In the genomic region with DNA sequence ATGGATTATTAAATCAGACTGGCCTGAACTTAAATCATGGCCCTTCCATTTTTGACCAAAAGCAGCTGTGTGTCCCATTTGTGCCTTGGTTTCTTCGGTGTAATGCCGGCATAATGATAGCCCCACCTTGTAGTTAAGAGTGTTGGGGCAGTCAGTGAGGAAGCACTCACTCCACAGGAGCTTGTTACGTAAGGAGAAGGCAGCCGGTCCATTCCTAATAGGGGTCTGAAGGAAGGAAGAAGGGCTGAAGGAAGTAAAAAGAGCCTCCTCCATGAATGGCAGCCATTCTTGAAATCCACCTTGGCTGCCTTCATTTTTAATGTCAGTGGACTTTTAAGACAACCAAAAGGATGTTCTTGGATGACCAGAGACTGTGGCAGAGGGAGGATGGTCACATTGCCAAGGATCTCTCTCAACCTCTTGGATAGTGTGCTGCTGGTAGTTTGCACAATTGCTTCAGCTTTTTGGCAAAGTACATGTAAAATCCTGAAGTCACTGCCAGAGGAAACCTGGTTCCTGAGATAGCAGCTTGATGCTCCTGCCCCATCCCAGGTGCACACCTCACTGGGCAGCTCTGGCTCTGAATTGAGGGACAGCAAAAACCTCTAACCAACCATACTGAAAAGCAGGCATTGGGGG, we compare ENCODE assay signal across 21 cellular contexts.
DNase-seq lines count a peak whose midpoint lies in the region; ATAC-seq and TF ChIP-seq lines count a peak whose summit lies in the region.
"Had no signal": no experiment of that assay in that cellular context is flagged by ENCODE, and none has a peak within 500 bp of the region (broad histone marks: within the 10 kb centered on the region; RNA-seq: fewer than 3 reads in every experiment).

No MANE protein-coding gene starts in this region.

- H3K36me3 ChIP-seq in GM23248 (ENCODE audit: low read depth) (no peaks in the 10 kb centered on the region), neutrophil (peaks cover 35% of the 10 kb centered on the region)
- H3K36me3 ChIP-seq: adrenal gland, lower lobe of right lung, prostate gland had no signal

- H3K27ac ChIP-seq in GM23248 (peak overlapping the region; percentile 23), neutrophil (peak overlapping the region; percentile 74)
- H3K27ac ChIP-seq: prostate gland had no signal

- intact Hi-C loops in CD14-positive monocyte (cut with micrococcal nuclease): loop anchor here (5.0 to 10.0 kb wide), 3 partner anchors 84 to 791 kb away; a partner anchor contains a TSS

- no peaks in the 10 kb centered on the region for H3K79me2 ChIP-seq in GM23248 (ENCODE audit: insufficient read depth)

- H2AFZ ChIP-seq in GM23248: no peak overlapping the region

- H3K36me3 Mint-ChIP-seq in CD14-positive monocyte (peaks cover 26 to 49% of the 10 kb centered on the region in 2 donors), WTC11 (peaks cover 15% of the 10 kb centered on the region)

- H3K27me3 ChIP-seq in GM23248 (replicated peaks; ENCODE audit: insufficient read depth) (no peaks in the 10 kb centered on the region), neutrophil (no peaks in the 10 kb centered on the region)
- H3K27me3 ChIP-seq: adrenal gland had no signal

- no peak overlapping the region for H3K4me2 ChIP-seq in GM23248 (ENCODE audit: unreplicated experiment)
- H3K4me2 ChIP-seq: SK-N-SH, smooth muscle cell had no signal

- H3K9me3 ChIP-seq in GM23248 (ENCODE audit: low read depth) (no peaks in the 10 kb centered on the region), neutrophil (no peaks in the 10 kb centered on the region)
- H3K9me3 ChIP-seq: adrenal gland, lower lobe of right lung, prostate gland, SK-N-SH had no signal

- H3K4me1 ChIP-seq in GM23248 (ENCODE audit: insufficient read depth) (peaks cover 34% of the 10 kb centered on the region), neutrophil (ENCODE audit: control insufficient read depth in 1 of 2, insufficient read depth in 1 of 2, low read depth in 1 of 2, low read length in 1 of 2) (peaks cover 33 to 54% of the 10 kb centered on the region in 2 experiments)

- H3K27me3 Mint-ChIP-seq in CD14-positive monocyte (ENCODE audit: low read depth in 3 of 3) (no peaks in the 10 kb centered on the region), WTC11 (ENCODE audit: low read depth) (no peaks in the 10 kb centered on the region)
- H3K27me3 Mint-ChIP-seq: activated CD8-positive, alpha-beta T cell treated with anti-CD3 and anti-CD28 coated beads for 36 hours; CD8-positive, alpha-beta memory T cell had no signal

- H3K9me2 ChIP-seq in GM23248 (ENCODE audit: insufficient read depth): no peaks in the 10 kb centered on the region
- H3K9me2 ChIP-seq: SK-N-SH had no signal

- peaks cover 88% of the 10 kb centered on the region for H3K4me1 Mint-ChIP-seq in CD14-positive monocyte
- peaks cover 23% of the 10 kb centered on the region for H3K4me1 Mint-ChIP-seq in WTC11

- CTCF ChIA-PET in WTC11 (lab: Charles Lee): no interaction called here

- H4K20me1 ChIP-seq in GM23248 (ENCODE audit: insufficient read depth): no peaks in the 10 kb centered on the region

- H3K4me3 Mint-ChIP-seq in CD14-positive monocyte: no peak overlapping the region
- H3K4me3 Mint-ChIP-seq in WTC11: no peak overlapping the region
- H3K4me3 Mint-ChIP-seq: activated CD8-positive, alpha-beta T cell treated with anti-CD3 and anti-CD28 coated beads for 36 hours; CD8-positive, alpha-beta memory T cell had no signal

- ATAC-seq in WTC11 (no peak), HG03039 (IDR thresholded peaks at IDR 0.05; ENCODE audit: unreplicated experiment) (no peak)
- ATAC-seq: activated CD8-positive, alpha-beta T cell treated with anti-CD3 and anti-CD28 coated beads for 36 hours; lower lobe of right lung had no signal

- no peak for TF ChIP-seq CTCF in CD14-positive monocyte (IDR thresholded peaks at IDR 0.05)
- no peak for TF ChIP-seq CTCF in WTC11 (IDR thresholded peaks at IDR 0.05)
- no peak for TF ChIP-seq CTCF in neutrophil (IDR thresholded peaks at IDR 0.05)

- H3K9me3 Mint-ChIP-seq in CD14-positive monocyte (peaks cover 0 to 2% (median 0%) of the 10 kb centered on the region in 7 donors), WTC11 (no peaks in the 10 kb centered on the region)
- H3K9me3 Mint-ChIP-seq: activated CD8-positive, alpha-beta T cell treated with anti-CD3 and anti-CD28 coated beads for 36 hours; CD8-positive, alpha-beta memory T cell had no signal

- no peak overlapping the region for H3K9ac ChIP-seq in GM23248
- H3K9ac ChIP-seq: SK-N-SH had no signal

- 98 to 99% methylated on average over 4 of the region's 4 CpGs for WGBS in GM23248 (ENCODE audit: low coverage in 1 of 2, low lambda C conversion rate in 2 of 2, missing lambda C conversion rate in 2 of 2), 2 experiments

- DNase-seq in CD14-positive monocyte (ENCODE audit: low spot score): no peak
- peak; percentile 46 for DNase-seq in GM23248
- no peak for DNase-seq in WTC11 (ENCODE audit: low spot score)
- DNase-seq in NCI-H748 (lab: John Stamatoyannopoulos, UW; ENCODE audit: unreplicated experiment): no peak
- no peak for DNase-seq in effector CD4-positive, alpha-beta T cell
- DNase-seq: activated CD8-positive, alpha-beta T cell treated with anti-CD3 and anti-CD28 coated beads for 36 hours; activated gamma-delta T cell treated with Interleukin-2 at 50 U/mL for 16 hours; adrenal gland; CD8-positive, alpha-beta memory T cell; DMS79; lower lobe of right lung; NCI-H1436; NCI-H510A; SK-N-SH; stimulated activated CD4-positive, alpha-beta T cell treated with anti-CD3 and anti-CD28 coated beads, Interleukin-2, amount 100 ng/mL, for 48 hours; stimulated activated naive CD4-positive, alpha-beta T cell; T-helper 9 cell had no signal

- peaks cover 24% of the 10 kb centered on the region for H3F3A ChIP-seq in GM23248 (ENCODE audit: insufficient read depth)

- no peak overlapping the region for H3K4me3 ChIP-seq in GM23248
- no peak overlapping the region for H3K4me3 ChIP-seq in neutrophil (ENCODE audit: low read depth in 1 of 2, low read length in 1 of 2)
- H3K4me3 ChIP-seq: adrenal gland, lower lobe of right lung, prostate gland, smooth muscle cell had no signal

- POLR2A ChIA-PET in WTC11 (lab: Charles Lee): no interaction called here

- in situ Hi-C loops in GM23248 (cut with MboI): loop anchor here (10.0 to 25.0 kb wide), 4 partner anchors 101 to 651 kb away; no protein-coding TSS in a partner anchor

- H3K27ac Mint-ChIP-seq in CD14-positive monocyte (peak overlapping the region; percentile 95 to 99 (median 98)), WTC11 (peak overlapping the region; percentile 64; the same call in 1 of the 2 replicates)
- H3K27ac Mint-ChIP-seq: activated CD8-positive, alpha-beta T cell treated with anti-CD3 and anti-CD28 coated beads for 36 hours had no signal

TF ChIP-seq in WTC11, 78 proteins besides CTCF, POLR2A, EP300 and RAD21:
- TF ChIP-seq, protein P1, sequence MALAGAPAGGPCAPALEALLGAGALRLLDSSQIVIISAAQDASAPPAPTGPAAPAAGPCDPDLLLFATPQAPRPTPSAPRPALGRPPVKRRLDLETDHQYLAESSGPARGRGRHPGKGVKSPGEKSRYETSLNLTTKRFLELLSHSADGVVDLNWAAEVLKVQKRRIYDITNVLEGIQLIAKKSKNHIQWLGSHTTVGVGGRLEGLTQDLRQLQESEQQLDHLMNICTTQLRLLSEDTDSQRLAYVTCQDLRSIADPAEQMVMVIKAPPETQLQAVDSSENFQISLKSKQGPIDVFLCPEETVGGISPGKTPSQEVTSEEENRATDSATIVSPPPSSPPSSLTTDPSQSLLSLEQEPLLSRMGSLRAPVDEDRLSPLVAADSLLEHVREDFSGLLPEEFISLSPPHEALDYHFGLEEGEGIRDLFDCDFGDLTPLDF (CRISPR knock-in tag; IDR thresholded peaks at IDR 0.05): no peak
- TF ChIP-seq, protein P2, sequence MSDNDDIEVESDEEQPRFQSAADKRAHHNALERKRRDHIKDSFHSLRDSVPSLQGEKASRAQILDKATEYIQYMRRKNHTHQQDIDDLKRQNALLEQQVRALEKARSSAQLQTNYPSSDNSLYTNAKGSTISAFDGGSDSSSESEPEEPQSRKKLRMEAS (CRISPR knock-in tag; IDR thresholded peaks at IDR 0.05): no peak
